In the genomic region with DNA sequence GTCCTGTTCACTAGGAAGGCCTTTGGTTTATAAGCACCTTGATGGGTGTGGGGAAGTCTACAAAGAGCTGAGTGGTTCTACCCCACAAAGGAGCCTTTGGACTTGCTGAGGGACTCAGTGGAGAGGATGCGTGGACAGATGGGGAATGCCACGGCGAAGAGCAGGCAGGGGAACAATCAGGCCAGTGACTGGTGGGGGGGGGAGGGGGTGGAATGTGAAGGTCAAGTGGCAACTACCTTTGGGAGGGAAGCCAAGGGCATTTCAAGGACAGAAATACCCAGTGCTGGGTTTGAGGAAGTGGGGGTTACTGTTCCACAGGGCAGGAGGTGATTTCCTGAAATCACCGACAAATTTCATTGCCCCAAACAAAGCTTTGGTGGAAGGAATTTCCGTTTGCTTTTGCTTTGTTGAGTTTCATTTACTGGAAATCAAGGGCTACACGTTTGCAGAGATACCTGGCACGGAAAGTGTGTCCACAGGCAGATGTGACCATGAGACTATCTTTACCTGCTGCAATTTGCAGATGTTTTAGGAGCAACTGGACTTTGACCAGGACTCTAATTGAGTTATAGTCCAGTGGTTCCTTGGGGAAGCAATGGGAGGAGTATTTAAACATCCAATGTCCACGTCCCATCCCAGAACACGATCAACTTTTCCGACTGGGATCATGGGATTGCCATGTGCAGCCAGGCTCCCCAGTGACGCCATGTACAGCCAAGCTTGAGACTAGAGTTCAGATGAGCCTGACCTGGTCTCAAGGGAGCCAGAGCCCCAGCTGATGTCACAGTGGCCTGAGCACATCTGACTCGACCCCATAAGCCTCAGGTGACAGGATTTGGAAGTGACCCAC, we compare ENCODE assay signal across 1 cellular context.
TF ChIP-seq lines count a peak whose summit lies in the region.

No MANE protein-coding gene starts in this region.

TF ChIP-seq in HepG2, 621 proteins besides CTCF, POLR2A, EP300 and RAD21 (continued from another document and continues in another):
- TF ChIP-seq, protein P1, sequence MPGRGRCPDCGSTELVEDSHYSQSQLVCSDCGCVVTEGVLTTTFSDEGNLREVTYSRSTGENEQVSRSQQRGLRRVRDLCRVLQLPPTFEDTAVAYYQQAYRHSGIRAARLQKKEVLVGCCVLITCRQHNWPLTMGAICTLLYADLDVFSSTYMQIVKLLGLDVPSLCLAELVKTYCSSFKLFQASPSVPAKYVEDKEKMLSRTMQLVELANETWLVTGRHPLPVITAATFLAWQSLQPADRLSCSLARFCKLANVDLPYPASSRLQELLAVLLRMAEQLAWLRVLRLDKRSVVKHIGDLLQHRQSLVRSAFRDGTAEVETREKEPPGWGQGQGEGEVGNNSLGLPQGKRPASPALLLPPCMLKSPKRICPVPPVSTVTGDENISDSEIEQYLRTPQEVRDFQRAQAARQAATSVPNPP (CRISPR knock-in tag; IDR thresholded peaks at IDR 0.05) = no peak
- TF ChIP-seq, protein P2, sequence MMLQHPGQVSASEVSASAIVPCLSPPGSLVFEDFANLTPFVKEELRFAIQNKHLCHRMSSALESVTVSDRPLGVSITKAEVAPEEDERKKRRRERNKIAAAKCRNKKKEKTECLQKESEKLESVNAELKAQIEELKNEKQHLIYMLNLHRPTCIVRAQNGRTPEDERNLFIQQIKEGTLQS (CRISPR knock-in tag; IDR thresholded peaks at IDR 0.05) = no peak
- TF ChIP-seq, protein P3, sequence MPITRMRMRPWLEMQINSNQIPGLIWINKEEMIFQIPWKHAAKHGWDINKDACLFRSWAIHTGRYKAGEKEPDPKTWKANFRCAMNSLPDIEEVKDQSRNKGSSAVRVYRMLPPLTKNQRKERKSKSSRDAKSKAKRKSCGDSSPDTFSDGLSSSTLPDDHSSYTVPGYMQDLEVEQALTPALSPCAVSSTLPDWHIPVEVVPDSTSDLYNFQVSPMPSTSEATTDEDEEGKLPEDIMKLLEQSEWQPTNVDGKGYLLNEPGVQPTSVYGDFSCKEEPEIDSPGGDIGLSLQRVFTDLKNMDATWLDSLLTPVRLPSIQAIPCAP (CRISPR knock-in tag; IDR thresholded peaks at IDR 0.05; ENCODE audit: low read depth) = no peak
- TF ChIP-seq ZBTB8A (CRISPR knock-in tag; IDR thresholded peaks at IDR 0.05; ENCODE audit: borderline replicate concordance, low read depth) (no peak), SAP130 (CRISPR knock-in tag; IDR thresholded peaks at IDR 0.05; ENCODE audit: low read depth) (0 out of 2 replicates have a peak, but pooled peaks have one; percentile 16), KAT2B (IDR thresholded peaks at IDR 0.05; ENCODE audit: borderline replicate concordance, low read depth, low read length) (no peak), HIVEP1 (CRISPR knock-in tag; IDR thresholded peaks at IDR 0.05) (no peak), ZNF777 (CRISPR knock-in tag; IDR thresholded peaks at IDR 0.05) (no peak), TEAD3 (CRISPR knock-in tag; optimal IDR thresholded peaks at IDR 0.05; ENCODE audit: borderline replicate concordance) (peak; percentile 70), SMYD3 (CRISPR knock-in tag; IDR thresholded peaks at IDR 0.05) (no peak), CBFB (CRISPR knock-in tag; IDR thresholded peaks at IDR 0.05) (no peak), MED8 (CRISPR knock-in tag; IDR thresholded peaks at IDR 0.05; ENCODE audit: insufficient replicate concordance) (peak; percentile 26), RCOR2 (CRISPR knock-in tag; IDR thresholded peaks at IDR 0.05) (no peak), ZNF501 (CRISPR knock-in tag; IDR thresholded peaks at IDR 0.05) (0 out of 2 replicates have a peak, but pooled peaks have one; percentile 36), RFXAP (CRISPR knock-in tag; IDR thresholded peaks at IDR 0.05; ENCODE audit: borderline replicate concordance) (no peak; the same call in 1 of the 2 replicates), SMAD1 (CRISPR knock-in tag; IDR thresholded peaks at IDR 0.05; ENCODE audit: borderline replicate concordance, low read depth) (no peak), HMG20A (CRISPR knock-in tag; IDR thresholded peaks at IDR 0.05; ENCODE audit: borderline replicate concordance) (no peak; the same call in 1 of the 2 replicates), SNRNP70 (IDR thresholded peaks at IDR 0.05; ENCODE audit: low read depth, low read length) (no peak)
- TF ChIP-seq, protein P4, sequence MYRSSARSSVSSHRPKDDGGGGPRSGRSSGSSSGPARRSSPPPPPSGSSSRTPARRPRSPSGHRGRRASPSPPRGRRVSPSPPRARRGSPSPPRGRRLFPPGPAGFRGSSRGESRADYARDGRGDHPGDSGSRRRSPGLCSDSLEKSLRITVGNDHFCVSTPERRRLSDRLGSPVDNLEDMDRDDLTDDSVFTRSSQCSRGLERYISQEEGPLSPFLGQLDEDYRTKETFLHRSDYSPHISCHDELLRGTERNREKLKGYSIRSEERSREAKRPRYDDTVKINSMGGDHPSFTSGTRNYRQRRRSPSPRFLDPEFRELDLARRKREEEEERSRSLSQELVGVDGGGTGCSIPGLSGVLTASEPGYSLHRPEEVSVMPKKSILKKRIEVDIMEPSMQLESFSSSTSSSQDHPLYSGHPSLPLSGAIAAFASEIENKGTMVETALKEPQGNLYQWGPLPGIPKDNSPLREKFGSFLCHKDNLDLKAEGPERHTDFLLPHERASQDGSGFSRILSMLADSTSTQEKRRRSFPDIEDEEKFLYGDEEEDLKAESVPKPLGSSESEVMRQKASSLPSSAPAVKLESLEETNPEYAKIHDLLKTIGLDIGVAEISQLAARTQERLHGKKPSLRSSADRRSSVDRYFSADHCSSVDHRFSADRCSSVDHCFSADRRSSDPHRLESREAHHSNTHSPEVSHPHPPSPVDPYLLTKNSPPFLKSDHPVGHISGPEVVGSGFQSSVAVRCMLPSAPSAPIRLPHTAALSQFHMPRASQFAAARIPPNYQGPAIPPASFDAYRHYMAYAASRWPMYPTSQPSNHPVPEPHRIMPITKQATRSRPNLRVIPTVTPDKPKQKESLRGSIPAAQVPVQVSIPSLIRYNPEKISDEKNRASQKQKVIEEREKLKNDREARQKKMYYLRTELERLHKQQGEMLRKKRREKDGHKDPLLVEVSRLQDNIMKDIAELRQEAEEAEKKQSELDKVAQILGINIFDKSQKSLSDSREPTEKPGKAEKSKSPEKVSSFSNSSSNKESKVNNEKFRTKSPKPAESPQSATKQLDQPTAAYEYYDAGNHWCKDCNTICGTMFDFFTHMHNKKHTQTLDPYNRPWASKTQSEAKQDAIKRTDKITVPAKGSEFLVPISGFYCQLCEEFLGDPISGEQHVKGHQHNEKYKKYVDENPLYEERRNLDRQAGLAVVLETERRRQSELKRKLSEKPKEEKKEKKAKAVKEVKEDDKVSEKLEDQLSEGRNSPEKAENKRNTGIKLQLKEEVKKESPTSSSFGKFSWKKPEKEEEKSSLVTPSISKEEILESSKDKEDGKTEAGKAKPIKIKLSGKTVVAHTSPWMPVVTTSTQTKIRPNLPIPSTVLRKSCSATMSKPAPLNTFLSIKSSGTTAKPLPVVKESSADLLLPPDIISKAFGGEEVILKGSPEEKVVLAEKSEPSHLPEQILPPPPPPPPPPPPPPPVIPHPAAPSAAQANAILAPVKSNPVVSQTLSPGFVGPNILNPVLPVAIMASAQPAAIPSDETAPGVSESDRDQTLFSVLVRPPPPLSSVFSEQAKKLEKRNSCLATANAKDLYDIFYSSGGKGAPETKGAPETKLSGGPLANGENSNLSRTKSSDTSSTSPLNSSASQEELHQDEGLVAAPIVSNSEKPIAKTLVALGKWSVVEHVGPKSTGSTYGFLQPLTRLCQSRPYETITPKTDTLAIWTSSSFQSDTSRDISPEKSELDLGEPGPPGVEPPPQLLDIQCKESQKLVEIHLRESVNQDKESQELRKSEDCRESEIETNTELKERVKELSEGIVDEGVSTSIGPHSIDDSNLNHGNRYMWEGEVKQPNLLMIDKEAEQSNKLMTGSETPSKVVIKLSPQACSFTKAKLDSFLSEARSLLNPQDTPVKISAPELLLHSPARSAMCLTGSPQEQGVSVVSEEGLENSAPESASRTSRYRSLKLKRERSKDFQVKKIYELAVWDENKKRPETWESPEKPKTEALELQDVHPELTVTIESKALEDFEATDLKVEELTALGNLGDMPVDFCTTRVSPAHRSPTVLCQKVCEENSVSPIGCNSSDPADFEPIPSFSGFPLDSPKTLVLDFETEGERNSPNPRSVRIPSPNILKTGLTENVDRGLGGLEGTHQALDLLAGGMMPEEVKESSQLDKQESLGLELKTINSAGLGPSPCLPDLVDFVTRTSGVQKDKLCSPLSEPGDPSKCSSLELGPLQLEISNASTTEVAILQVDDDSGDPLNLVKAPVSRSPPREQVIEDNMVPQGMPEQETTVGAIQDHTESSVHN (CRISPR knock-in tag; IDR thresholded peaks at IDR 0.05) = no peak
- TF ChIP-seq, protein P5, sequence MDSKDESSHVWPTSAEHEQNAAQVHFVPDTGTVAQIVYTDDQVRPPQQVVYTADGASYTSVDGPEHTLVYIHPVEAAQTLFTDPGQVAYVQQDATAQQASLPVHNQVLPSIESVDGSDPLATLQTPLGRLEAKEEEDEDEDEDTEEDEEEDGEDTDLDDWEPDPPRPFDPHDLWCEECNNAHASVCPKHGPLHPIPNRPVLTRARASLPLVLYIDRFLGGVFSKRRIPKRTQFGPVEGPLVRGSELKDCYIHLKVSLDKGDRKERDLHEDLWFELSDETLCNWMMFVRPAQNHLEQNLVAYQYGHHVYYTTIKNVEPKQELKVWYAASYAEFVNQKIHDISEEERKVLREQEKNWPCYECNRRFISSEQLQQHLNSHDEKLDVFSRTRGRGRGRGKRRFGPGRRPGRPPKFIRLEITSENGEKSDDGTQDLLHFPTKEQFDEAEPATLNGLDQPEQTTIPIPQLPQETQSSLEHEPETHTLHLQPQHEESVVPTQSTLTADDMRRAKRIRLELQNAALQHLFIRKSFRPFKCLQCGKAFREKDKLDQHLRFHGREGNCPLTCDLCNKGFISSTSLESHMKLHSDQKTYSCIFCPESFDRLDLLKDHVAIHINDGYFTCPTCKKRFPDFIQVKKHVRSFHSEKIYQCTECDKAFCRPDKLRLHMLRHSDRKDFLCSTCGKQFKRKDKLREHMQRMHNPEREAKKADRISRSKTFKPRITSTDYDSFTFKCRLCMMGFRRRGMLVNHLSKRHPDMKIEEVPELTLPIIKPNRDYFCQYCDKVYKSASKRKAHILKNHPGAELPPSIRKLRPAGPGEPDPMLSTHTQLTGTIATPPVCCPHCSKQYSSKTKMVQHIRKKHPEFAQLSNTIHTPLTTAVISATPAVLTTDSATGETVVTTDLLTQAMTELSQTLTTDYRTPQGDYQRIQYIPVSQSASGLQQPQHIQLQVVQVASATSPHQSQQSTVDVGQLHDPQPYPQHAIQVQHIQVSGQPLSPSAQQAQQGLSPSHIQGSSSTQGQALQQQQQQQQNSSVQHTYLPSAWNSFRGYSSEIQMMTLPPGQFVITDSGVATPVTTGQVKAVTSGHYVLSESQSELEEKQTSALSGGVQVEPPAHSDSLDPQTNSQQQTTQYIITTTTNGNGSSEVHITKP (CRISPR knock-in tag; IDR thresholded peaks at IDR 0.05; ENCODE audit: low read depth) = 0 out of 2 replicates have a peak, but pooled peaks have one; percentile 33
- TF ChIP-seq, protein P6, sequence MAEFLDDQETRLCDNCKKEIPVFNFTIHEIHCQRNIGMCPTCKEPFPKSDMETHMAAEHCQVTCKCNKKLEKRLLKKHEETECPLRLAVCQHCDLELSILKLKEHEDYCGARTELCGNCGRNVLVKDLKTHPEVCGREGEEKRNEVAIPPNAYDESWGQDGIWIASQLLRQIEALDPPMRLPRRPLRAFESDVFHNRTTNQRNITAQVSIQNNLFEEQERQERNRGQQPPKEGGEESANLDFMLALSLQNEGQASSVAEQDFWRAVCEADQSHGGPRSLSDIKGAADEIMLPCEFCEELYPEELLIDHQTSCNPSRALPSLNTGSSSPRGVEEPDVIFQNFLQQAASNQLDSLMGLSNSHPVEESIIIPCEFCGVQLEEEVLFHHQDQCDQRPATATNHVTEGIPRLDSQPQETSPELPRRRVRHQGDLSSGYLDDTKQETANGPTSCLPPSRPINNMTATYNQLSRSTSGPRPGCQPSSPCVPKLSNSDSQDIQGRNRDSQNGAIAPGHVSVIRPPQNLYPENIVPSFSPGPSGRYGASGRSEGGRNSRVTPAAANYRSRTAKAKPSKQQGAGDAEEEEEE (CRISPR knock-in tag; IDR thresholded peaks at IDR 0.05; ENCODE audit: borderline replicate concordance) = no peak
- TF ChIP-seq, protein P7, sequence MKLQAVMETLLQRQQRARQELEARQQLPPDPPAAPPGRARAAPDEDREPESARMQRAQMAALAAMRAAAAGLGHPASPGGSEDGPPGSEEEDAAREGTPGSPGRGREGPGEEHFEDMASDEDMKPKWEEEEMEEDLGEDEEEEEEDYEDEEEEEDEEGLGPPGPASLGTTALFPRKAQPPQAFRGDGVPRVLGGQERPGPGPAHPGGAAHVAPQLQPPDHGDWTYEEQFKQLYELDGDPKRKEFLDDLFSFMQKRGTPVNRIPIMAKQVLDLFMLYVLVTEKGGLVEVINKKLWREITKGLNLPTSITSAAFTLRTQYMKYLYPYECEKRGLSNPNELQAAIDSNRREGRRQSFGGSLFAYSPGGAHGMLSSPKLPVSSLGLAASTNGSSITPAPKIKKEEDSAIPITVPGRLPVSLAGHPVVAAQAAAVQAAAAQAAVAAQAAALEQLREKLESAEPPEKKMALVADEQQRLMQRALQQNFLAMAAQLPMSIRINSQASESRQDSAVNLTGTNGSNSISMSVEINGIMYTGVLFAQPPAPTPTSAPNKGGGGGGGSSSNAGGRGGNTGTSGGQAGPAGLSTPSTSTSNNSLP (IDR thresholded peaks at IDR 0.05; ENCODE audit: low read depth, low read length) = 0 out of 2 replicates have a peak, but pooled peaks have one; percentile 2
- TF ChIP-seq, protein P8, sequence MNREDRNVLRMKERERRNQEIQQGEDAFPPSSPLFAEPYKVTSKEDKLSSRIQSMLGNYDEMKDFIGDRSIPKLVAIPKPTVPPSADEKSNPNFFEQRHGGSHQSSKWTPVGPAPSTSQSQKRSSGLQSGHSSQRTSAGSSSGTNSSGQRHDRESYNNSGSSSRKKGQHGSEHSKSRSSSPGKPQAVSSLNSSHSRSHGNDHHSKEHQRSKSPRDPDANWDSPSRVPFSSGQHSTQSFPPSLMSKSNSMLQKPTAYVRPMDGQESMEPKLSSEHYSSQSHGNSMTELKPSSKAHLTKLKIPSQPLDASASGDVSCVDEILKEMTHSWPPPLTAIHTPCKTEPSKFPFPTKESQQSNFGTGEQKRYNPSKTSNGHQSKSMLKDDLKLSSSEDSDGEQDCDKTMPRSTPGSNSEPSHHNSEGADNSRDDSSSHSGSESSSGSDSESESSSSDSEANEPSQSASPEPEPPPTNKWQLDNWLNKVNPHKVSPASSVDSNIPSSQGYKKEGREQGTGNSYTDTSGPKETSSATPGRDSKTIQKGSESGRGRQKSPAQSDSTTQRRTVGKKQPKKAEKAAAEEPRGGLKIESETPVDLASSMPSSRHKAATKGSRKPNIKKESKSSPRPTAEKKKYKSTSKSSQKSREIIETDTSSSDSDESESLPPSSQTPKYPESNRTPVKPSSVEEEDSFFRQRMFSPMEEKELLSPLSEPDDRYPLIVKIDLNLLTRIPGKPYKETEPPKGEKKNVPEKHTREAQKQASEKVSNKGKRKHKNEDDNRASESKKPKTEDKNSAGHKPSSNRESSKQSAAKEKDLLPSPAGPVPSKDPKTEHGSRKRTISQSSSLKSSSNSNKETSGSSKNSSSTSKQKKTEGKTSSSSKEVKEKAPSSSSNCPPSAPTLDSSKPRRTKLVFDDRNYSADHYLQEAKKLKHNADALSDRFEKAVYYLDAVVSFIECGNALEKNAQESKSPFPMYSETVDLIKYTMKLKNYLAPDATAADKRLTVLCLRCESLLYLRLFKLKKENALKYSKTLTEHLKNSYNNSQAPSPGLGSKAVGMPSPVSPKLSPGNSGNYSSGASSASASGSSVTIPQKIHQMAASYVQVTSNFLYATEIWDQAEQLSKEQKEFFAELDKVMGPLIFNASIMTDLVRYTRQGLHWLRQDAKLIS (CRISPR knock-in tag; IDR thresholded peaks at IDR 0.05) = no peak
